8 cellular contexts compared by ENCODE assay signal in genomic region chr20:21719592-21720214, GRCh38. TPM values are rescaled to one million over a fixed set of nuclear protein-coding genes. Genes with fewer than 3 reads are reported as not detected.
DNase-seq lines count a peak whose midpoint lies in the region; ATAC-seq and FAIRE-seq lines count a peak whose summit lies in the region.

No MANE protein-coding gene starts in this region.

- peaks cover 39% of the 10 kb centered on the region for H3K27me3 ChIP-seq in adipocyte (replicated peaks; ENCODE audit: control insufficient read depth, insufficient read depth, low read length)

- H3K4me1 ChIP-seq in adipocyte (ENCODE audit: control insufficient read depth, insufficient read depth, low read length) = no peaks in the 10 kb centered on the region

- no peak overlapping the region for H3K4me3 ChIP-seq in adipocyte (ENCODE audit: low read length)

- no peak overlapping the region for H3K9ac ChIP-seq in adipocyte (ENCODE audit: low read length)

- no peaks in the 10 kb centered on the region for H3K9me3 ChIP-seq in adipocyte (ENCODE audit: control insufficient read depth, low read length)

- peak; percentile 97 for FAIRE-seq in islet of Langerhans (lab: Jason Lieb, UNC)

- H3K36me3 ChIP-seq in adipocyte (ENCODE audit: control insufficient read depth, insufficient read depth, low read length, severe bottlenecking) = no peaks in the 10 kb centered on the region

- ATAC-seq in HG02870 (IDR thresholded peaks at IDR 0.05; ENCODE audit: unreplicated experiment) (peak; percentile 44), HG02981 (IDR thresholded peaks at IDR 0.05; ENCODE audit: unreplicated experiment) (no peak)

- DNase-seq in NCI-H82 (lab: John Stamatoyannopoulos, UW) = peak; percentile 77
- no peak for DNase-seq in NCI-H82 treated with DMSO at 0.1 percent for 48 hours (lab: John Stamatoyannopoulos, UW; ENCODE audit: unreplicated experiment)
- DNase-seq in NCI-H460 (ENCODE audit: extremely low read depth, low read depth) = peak; percentile 51
- peak; percentile 84 for DNase-seq in adipocyte (ENCODE audit: low read depth)
- peak; percentile 14 for DNase-seq in stimulated activated CD8-positive, alpha-beta memory T cell treated with anti-CD3 and anti-CD28 coated beads, Interleukin-15, amount 100 ng/mL, for 1 hour (ENCODE audit: low read depth)

RNA-seq across cellular contexts. Expression of gene PAX1, which starts 14.2 kb away (rescaled TPM):
- 0.12 and 0.54 TPM in 2 replicates for total RNA-seq in NCI-H460 (2014; rRNA removed; shearing (Covaris generic))
- polyA plus RNA-seq in NCI-H460 (2014; cell fraction: nucleus; rRNA removed) = 0.58 TPM in 1 of 2 replicates, not detected in the other
